14 cellular contexts compared by ENCODE assay signal in the genomic region with DNA sequence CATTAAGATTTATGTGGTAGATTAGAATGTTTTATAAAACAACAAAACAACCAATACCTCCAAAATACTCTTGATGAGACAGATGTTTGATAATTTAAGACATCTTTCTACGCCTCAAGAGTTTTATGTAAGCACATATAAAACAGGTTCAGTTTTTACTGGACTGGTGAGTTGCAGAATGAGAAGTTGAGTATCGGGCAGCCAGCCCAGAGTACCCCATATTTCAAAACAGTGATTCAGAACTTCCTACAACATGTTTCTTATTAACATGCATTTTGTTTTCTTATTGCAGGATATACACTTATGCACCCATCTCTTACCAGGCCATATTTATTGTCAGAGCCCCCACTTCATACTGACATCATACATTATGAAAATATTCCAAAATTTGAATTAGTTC.
DNase-seq lines count a peak whose midpoint lies in the region; ATAC-seq and TF ChIP-seq lines count a peak whose summit lies in the region.
"Had no signal": no experiment of that assay in that cellular context is flagged by ENCODE, and none has a peak within 500 bp of the region (broad histone marks: within the 10 kb centered on the region; RNA-seq: fewer than 3 reads in every experiment).

No MANE protein-coding gene starts in this region.

- intact Hi-C loops in uterus (cut with DNase I; ENCODE audit: low total_unique reads) (no loop called here), left cardiac atrium (cut with DNase I) (no loop called here)

- no peaks in the 10 kb centered on the region for H3K9me3 ChIP-seq in uterus
- H3K9me3 ChIP-seq: BLaER1 had no signal

- no peak for ATAC-seq in left cardiac atrium
- ATAC-seq: HepG2 had no signal

- H3K27me3 ChIP-seq in uterus: no peaks in the 10 kb centered on the region
- H3K27me3 ChIP-seq: BLaER1 had no signal

- TF ChIP-seq CTCF in AG10803 (conservative IDR thresholded peaks at IDR 0.05; ENCODE audit: low read length) (no peak), fibroblast of villous mesenchyme (IDR thresholded peaks at IDR 0.05; ENCODE audit: insufficient read depth, low read depth, low read length) (no peak), uterus (IDR thresholded peaks at IDR 0.05) (no peak)

- H3K27ac ChIP-seq in uterus: peak overlapping the region; percentile 2 to 8
- H3K27ac ChIP-seq: BLaER1 had no signal

- DNase-seq in AG10803 (ENCODE audit: low read depth): peak; percentile 26
- DNase-seq in fibroblast of gingiva (ENCODE audit: low read depth): peak; percentile 19
- peak; percentile 50 for DNase-seq in fibroblast of villous mesenchyme (ENCODE audit: low read depth)
- DNase-seq in uterus: peak; percentile 50 to 77
- DNase-seq in left cardiac atrium: no peak
- no peak for DNase-seq in GF-D8 (lab: John Stamatoyannopoulos, UW)
- no peak for DNase-seq in NCI-H2107 (lab: John Stamatoyannopoulos, UW)
- DNase-seq: CD4-positive, alpha-beta memory T cell; DMS153; DMS79; GDM1; H9 had no signal

- no peak for TF ChIP-seq POLR2A in uterus (IDR thresholded peaks at IDR 0.05)

- H3K4me1 ChIP-seq in uterus: peaks cover 0 to 3% of the 10 kb centered on the region in 2 donors
- H3K4me1 ChIP-seq: BLaER1 had no signal

- no peaks in the 10 kb centered on the region for H3K36me3 ChIP-seq in uterus

- H3K4me3 ChIP-seq in AG10803 (ENCODE audit: low read length) (no peak overlapping the region), fibroblast of villous mesenchyme (ENCODE audit: low read depth, low read length) (no peak overlapping the region), uterus (no peak overlapping the region)
- H3K4me3 ChIP-seq: BLaER1 had no signal

Comparison
In these comparisons a context has a peak if more than half of its experiments do, and no peak if none do; other contexts are left out.
1. DNase-seq: peak in AG10803 (single experiment), fibroblast of gingiva (single experiment), fibroblast of villous mesenchyme (single experiment) and uterus (2 of 2); none in left cardiac atrium (single experiment), GF-D8 (single experiment) and NCI-H2107 (single experiment).